10 cellular contexts compared by ENCODE assay signal in genomic region chr6:14841901-14842421, GRCh38.
DNase-seq lines count a peak whose midpoint lies in the region; ATAC-seq, FAIRE-seq and TF ChIP-seq lines count a peak whose summit lies in the region.
"Had no signal": no experiment of that assay in that cellular context is flagged by ENCODE, and none has a peak within 500 bp of the region (broad histone marks: within the 10 kb centered on the region; RNA-seq: fewer than 3 reads in every experiment).

No MANE protein-coding gene starts in this region.

- no peak for ATAC-seq in activated naive CD8-positive, alpha-beta T cell treated with anti-CD3 and anti-CD28 coated beads, Interleukin-2, amount 50 U/mL, for 24 hours
- ATAC-seq: WTC11 had no signal

- peaks cover 32% of the 10 kb centered on the region for H3K4me1 Mint-ChIP-seq in CD14-positive monocyte
- peaks cover 13% of the 10 kb centered on the region for H3K4me1 Mint-ChIP-seq in activated naive CD8-positive, alpha-beta T cell treated with anti-CD3 and anti-CD28 coated beads, Interleukin-2, amount 50 U/mL, for 24 hours
- H3K4me1 Mint-ChIP-seq in mesothelial cell of epicardium, result peaks cover 12% of the 10 kb centered on the region

- DNase-seq in CD14-positive monocyte (ENCODE audit: low spot score) (peak; percentile 87), NB4 (ENCODE audit: low read depth) (peak; percentile 74), non-pigmented ciliary epithelial cell (ENCODE audit: low read depth) (peak; percentile 94), NCI-H345 (lab: John Stamatoyannopoulos, UW) (no peak), mesothelial cell of epicardium (ENCODE audit: low spot score in 2 of 2, unreplicated experiment in 2 of 2) (no peak)
- no peak for DNase-seq in activated naive CD8-positive, alpha-beta T cell treated with anti-CD3 and anti-CD28 coated beads, Interleukin-2, amount 50 U/mL, for 24 hours
- DNase-seq in activated CD8-positive, alpha-beta memory T cell treated with anti-CD3 and anti-CD28 coated beads for 24 hours, result no peak
- DNase-seq: occipital lobe had no signal

- H3K36me3 Mint-ChIP-seq in CD14-positive monocyte (peaks cover 0 to 7% of the 10 kb centered on the region in 2 donors), mesothelial cell of epicardium (no peaks in the 10 kb centered on the region)
- no peaks in the 10 kb centered on the region for H3K36me3 Mint-ChIP-seq in activated naive CD8-positive, alpha-beta T cell treated with anti-CD3 and anti-CD28 coated beads, Interleukin-2, amount 50 U/mL, for 24 hours (ENCODE audit: low read depth)

- peaks cover 0 to 6% (median 2%) of the 10 kb centered on the region in 3 donors for H3K27me3 Mint-ChIP-seq in CD14-positive monocyte (ENCODE audit: low read depth in 3 of 3)
- H3K27me3 Mint-ChIP-seq in activated naive CD8-positive, alpha-beta T cell treated with anti-CD3 and anti-CD28 coated beads, Interleukin-2, amount 50 U/mL, for 24 hours, result peaks cover 10% of the 10 kb centered on the region
- peaks cover 34% of the 10 kb centered on the region for H3K27me3 Mint-ChIP-seq in mesothelial cell of epicardium (ENCODE audit: low read depth)

- TF ChIP-seq POLR2A in NB4 (IDR thresholded peaks at IDR 0.05; ENCODE audit: extremely low read depth, insufficient read length), result no peak

- peak; percentile 98 for FAIRE-seq in endometrium (lab: Jason Lieb, UNC)

- H3K4me3 Mint-ChIP-seq in CD14-positive monocyte (no peak overlapping the region), mesothelial cell of epicardium (no peak overlapping the region)
- H3K4me3 Mint-ChIP-seq in activated naive CD8-positive, alpha-beta T cell treated with anti-CD3 and anti-CD28 coated beads, Interleukin-2, amount 50 U/mL, for 24 hours, result no peak overlapping the region
- H3K4me3 Mint-ChIP-seq: WTC11 had no signal

- H3K9me3 Mint-ChIP-seq in CD14-positive monocyte, result peaks cover 0 to 12% (median 4%) of the 10 kb centered on the region in 7 donors
- H3K9me3 Mint-ChIP-seq in activated naive CD8-positive, alpha-beta T cell treated with anti-CD3 and anti-CD28 coated beads, Interleukin-2, amount 50 U/mL, for 24 hours, result peaks cover 4% of the 10 kb centered on the region
- no peaks in the 10 kb centered on the region for H3K9me3 Mint-ChIP-seq in mesothelial cell of epicardium

- intact Hi-C loops in CD14-positive monocyte (cut with micrococcal nuclease), result no loop called here

- peak overlapping the region; percentile 47 to 93 (median 87) for H3K27ac Mint-ChIP-seq in CD14-positive monocyte
- H3K27ac Mint-ChIP-seq in activated naive CD8-positive, alpha-beta T cell treated with anti-CD3 and anti-CD28 coated beads, Interleukin-2, amount 50 U/mL, for 24 hours, result no peak overlapping the region
- no peak overlapping the region for H3K27ac Mint-ChIP-seq in mesothelial cell of epicardium
- H3K27ac Mint-ChIP-seq: WTC11 had no signal

- H3K4me3 ChIP-seq in NB4 (ENCODE audit: low read depth, low read length), result no peak overlapping the region

- TF ChIP-seq CTCF in CD14-positive monocyte (IDR thresholded peaks at IDR 0.05) (no peak), NB4 (IDR thresholded peaks at IDR 0.05; ENCODE audit: low read depth, low read length) (no peak), mesothelial cell of epicardium (IDR thresholded peaks at IDR 0.05; ENCODE audit: unreplicated experiment) (no peak)

Comparison
In these comparisons a context has a peak if more than half of its experiments do, and no peak if none do; other contexts are left out.
1. DNase-seq: peak in CD14-positive monocyte (single experiment), NB4 (single experiment) and non-pigmented ciliary epithelial cell (single experiment); none in NCI-H345 (single experiment), activated naive CD8-positive, alpha-beta T cell treated with anti-CD3 and anti-CD28 coated beads, Interleukin-2, amount 50 U/mL, for 24 hours (single experiment), activated CD8-positive, alpha-beta memory T cell treated with anti-CD3 and anti-CD28 coated beads for 24 hours (single experiment) and mesothelial cell of epicardium (0 of 2).
2. H3K27ac Mint-ChIP-seq: peak in CD14-positive monocyte (7 of 7); none in activated naive CD8-positive, alpha-beta T cell treated with anti-CD3 and anti-CD28 coated beads, Interleukin-2, amount 50 U/mL, for 24 hours (single experiment) and mesothelial cell of epicardium (single experiment).